25 cellular contexts compared by ENCODE assay signal in the genomic region with DNA sequence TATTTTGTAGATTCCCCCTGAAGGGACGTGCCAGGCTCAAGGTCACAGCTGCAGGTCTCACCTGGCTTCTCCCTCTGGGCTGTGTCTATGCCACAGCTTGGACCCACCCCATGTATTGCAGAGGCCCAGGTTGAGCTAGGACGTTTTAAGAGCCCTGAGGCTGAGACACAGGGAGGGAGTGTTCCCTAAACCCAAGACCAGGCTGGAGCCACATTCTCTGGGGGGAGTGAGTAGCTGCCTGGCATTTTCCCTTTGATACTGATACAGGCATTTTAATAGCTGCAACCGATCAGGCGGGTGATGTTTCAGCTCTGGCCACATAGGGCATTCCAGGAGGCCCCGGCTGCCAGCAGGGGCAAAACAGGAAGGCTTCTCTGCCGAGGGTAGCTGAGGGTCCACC. TPM values are rescaled to one million over a fixed set of nuclear protein-coding genes. Genes with fewer than 3 reads are reported as not detected.
"Had no signal": no experiment of that assay in that cellular context is flagged by ENCODE, and none has a peak within 500 bp of the region (broad histone marks: within the 10 kb centered on the region; RNA-seq: fewer than 3 reads in every experiment).

No MANE protein-coding gene starts in this region.

- H3K4me3 ChIP-seq: heart right ventricle, hepatocyte, left lung, lower lobe of right lung, right atrium auricular region, right lobe of liver, skin epidermis, stomach, thoracic aorta, tibial artery, upper lobe of right lung had no signal

- ATAC-seq: heart right ventricle; left cardiac atrium; left lung; lower lobe of right lung; naive thymus-derived CD8-positive, alpha-beta T cell; right lobe of liver; stimulated activated naive B cell treated with anti-CD40 and anti-IgM and Interleukin-4, amounts not matched to agents 10 μg/mL and 1 μg/mL and 100 μg/mL, for 72 hours; stimulated activated naive CD8-positive, alpha-beta T cell treated with anti-CD3 and anti-CD28 coated beads, Interleukin-15, Interleukin-2, amounts not matched to agents 100 U/mL and 50 U/mL, for 24 hours; upper lobe of right lung had no signal

- H3K4me3 Mint-ChIP-seq: naive thymus-derived CD8-positive, alpha-beta T cell; stimulated activated naive B cell treated with anti-CD40 and anti-IgM and Interleukin-4, amounts not matched to agents 10 μg/mL and 1 μg/mL and 100 μg/mL, for 72 hours had no signal

- H3K79me2 ChIP-seq: hepatocyte had no signal

- H3K9me3 ChIP-seq: lower lobe of right lung, right atrium auricular region, right lobe of liver, stomach, thoracic aorta, tibial artery, upper lobe of right lung had no signal

- H3K4me2 ChIP-seq: hepatocyte had no signal

- H3K36me3 Mint-ChIP-seq: naive thymus-derived CD8-positive, alpha-beta T cell had no signal

- H3K27ac ChIP-seq: heart right ventricle, hepatocyte, left lung, lower lobe of right lung, parathyroid adenoma, right atrium auricular region, right lobe of liver, skin epidermis, stomach, thoracic aorta, tibial artery, upper lobe of right lung had no signal

- H3K27me3 ChIP-seq: heart right ventricle, hepatocyte, left lung, right atrium auricular region, right lobe of liver, stomach, tibial artery, upper lobe of right lung had no signal

- DNase-seq: heart right ventricle; islet precursor cell; left cardiac atrium; left lung; lower lobe of right lung; mammary epithelial cell; mesenchymal stem cell; naive thymus-derived CD8-positive, alpha-beta T cell; occipital lobe; right lobe of liver; stimulated activated CD4-positive, alpha-beta T cell treated with anti-CD3 and anti-CD28 coated beads, Interleukin-12 subunit alpha, Interleukin-12 subunit beta, amount 100 ng/mL, for 4 hours; stimulated activated CD4-positive, alpha-beta T cell treated with anti-CD3 and anti-CD28 coated beads, Interleukin-15, amount 100 ng/mL, for 24 hours; stimulated activated CD4-positive, alpha-beta T cell treated with anti-CD3 and anti-CD28 coated beads, Interleukin-2, amount 100 ng/mL, for 24 hours; stimulated activated CD4-positive, alpha-beta T cell treated with anti-CD3 and anti-CD28 coated beads, Interleukin-4, amount 100 ng/mL, for 1 hour; stimulated activated naive B cell treated with anti-CD40 and anti-IgM and Interleukin-4, amounts not matched to agents 10 μg/mL and 1 μg/mL and 100 μg/mL, for 72 hours; stimulated activated naive CD8-positive, alpha-beta T cell treated with anti-CD3 and anti-CD28 coated beads, Interleukin-15, Interleukin-2, amounts not matched to agents 100 U/mL and 50 U/mL, for 24 hours; stomach; tibial artery; trophoblast cell; upper lobe of right lung had no signal

- H3K9ac ChIP-seq: parathyroid adenoma had no signal

- H3K27ac Mint-ChIP-seq: stimulated activated naive B cell treated with anti-CD40 and anti-IgM and Interleukin-4, amounts not matched to agents 10 μg/mL and 1 μg/mL and 100 μg/mL, for 72 hours had no signal

- H3K4me1 ChIP-seq: parathyroid adenoma, right atrium auricular region, right lobe of liver had no signal

- H3K36me3 ChIP-seq: heart right ventricle, left lung, lower lobe of right lung, right atrium auricular region, right lobe of liver, stomach, thoracic aorta, tibial artery, upper lobe of right lung had no signal

- H2AFZ ChIP-seq: hepatocyte, parathyroid adenoma had no signal

RNA-seq across cellular contexts. Expression of a gene that starts 13.4 kb away (rescaled TPM):
- total RNA-seq: naive thymus-derived CD8-positive, alpha-beta T cell had no signal
- polyA plus RNA-seq: naive thymus-derived CD8-positive, alpha-beta T cell had no signal
